In the genomic region with DNA sequence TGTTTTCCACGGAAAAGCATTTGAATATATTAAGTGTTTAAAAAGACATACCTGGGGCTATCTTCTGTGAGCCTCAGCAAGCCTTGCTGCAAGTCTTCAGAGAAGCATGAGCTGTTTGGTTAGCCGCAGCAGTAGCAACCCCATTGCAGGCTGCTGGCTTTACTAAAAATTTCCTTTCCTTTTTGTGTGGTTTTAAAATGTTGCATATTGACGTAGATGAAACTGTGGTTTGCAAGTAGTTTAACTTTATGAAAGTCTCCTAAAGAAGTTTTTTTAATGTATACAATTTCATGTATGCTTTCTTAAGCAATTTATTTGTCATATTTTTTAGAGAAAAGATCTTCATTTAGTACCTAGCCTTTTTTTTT, we compare ENCODE assay signal across 8 cellular contexts. TPM values are rescaled to one million over a fixed set of nuclear protein-coding genes. Genes with fewer than 3 reads are reported as not detected.
DNase-seq lines count a peak whose midpoint lies in the region; ATAC-seq and TF ChIP-seq lines count a peak whose summit lies in the region.

A gene with protein sequence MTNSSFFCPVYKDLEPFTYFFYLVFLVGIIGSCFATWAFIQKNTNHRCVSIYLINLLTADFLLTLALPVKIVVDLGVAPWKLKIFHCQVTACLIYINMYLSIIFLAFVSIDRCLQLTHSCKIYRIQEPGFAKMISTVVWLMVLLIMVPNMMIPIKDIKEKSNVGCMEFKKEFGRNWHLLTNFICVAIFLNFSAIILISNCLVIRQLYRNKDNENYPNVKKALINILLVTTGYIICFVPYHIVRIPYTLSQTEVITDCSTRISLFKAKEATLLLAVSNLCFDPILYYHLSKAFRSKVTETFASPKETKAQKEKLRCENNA (minus strand): TSS at position 164 of the 368 bp plus-strand sequence. CDS start 3,830 bp downstream, outside the sequence.

- H3K4me1 ChIP-seq in ovary (ENCODE audit: insufficient read depth) = no peaks in the 10 kb centered on the region

- no peaks in the 10 kb centered on the region for H3K27me3 ChIP-seq in ovary

- H3K4me3 Mint-ChIP-seq in activated T-helper 17 cell treated with anti-CD3 and anti-CD28 coated beads, Interleukin-2, amount 50 U/mL, for 72 hours = peak within 1 kb of the TSS; percentile 89
- H3K4me3 Mint-ChIP-seq in mesothelial cell of epicardium = no peak within 1 kb of the TSS

- H3K4me3 ChIP-seq in ovary = no peak within 1 kb of the TSS

- peak; percentile 90 for ATAC-seq in GM19438 (IDR thresholded peaks at IDR 0.05; ENCODE audit: low read depth, unreplicated experiment)
- ATAC-seq in HG03442 (IDR thresholded peaks at IDR 0.05; ENCODE audit: unreplicated experiment) = peak; percentile 96
- peak; percentile 66 for ATAC-seq in activated T-helper 17 cell treated with anti-CD3 and anti-CD28 coated beads, Interleukin-2, amount 50 U/mL, for 72 hours (replicated peaks)

- no peak within 1 kb of the TSS for H3K27ac ChIP-seq in ovary

- no peak for TF ChIP-seq CTCF in ovary (IDR thresholded peaks at IDR 0.05)
- no peak for TF ChIP-seq CTCF in mesothelial cell of epicardium (IDR thresholded peaks at IDR 0.05; ENCODE audit: unreplicated experiment)

- peaks cover 30% of the 10 kb centered on the region for H3K4me1 Mint-ChIP-seq in activated T-helper 17 cell treated with anti-CD3 and anti-CD28 coated beads, Interleukin-2, amount 50 U/mL, for 72 hours
- peaks cover under 1% of the 10 kb centered on the region for H3K4me1 Mint-ChIP-seq in mesothelial cell of epicardium

- no peaks in the 10 kb centered on the region for H3K27me3 Mint-ChIP-seq in activated T-helper 17 cell treated with anti-CD3 and anti-CD28 coated beads, Interleukin-2, amount 50 U/mL, for 72 hours
- H3K27me3 Mint-ChIP-seq in mesothelial cell of epicardium (ENCODE audit: low read depth) = no peaks in the 10 kb centered on the region

- peak within 1 kb of the TSS; percentile 96 for H3K27ac Mint-ChIP-seq in activated T-helper 17 cell treated with anti-CD3 and anti-CD28 coated beads, Interleukin-2, amount 50 U/mL, for 72 hours
- no peak within 1 kb of the TSS for H3K27ac Mint-ChIP-seq in mesothelial cell of epicardium

- H3K9me3 ChIP-seq in ovary = no peaks in the 10 kb centered on the region

- DNase-seq in stimulated activated CD8-positive, alpha-beta memory T cell treated with anti-CD3 and anti-CD28 coated beads, Interleukin-2, amount 100 ng/mL, for 1 hour (ENCODE audit: low read depth in 2 of 2) = peak; percentile 32 to 43
- DNase-seq in SKM-1 (lab: John Stamatoyannopoulos, UW; ENCODE audit: unreplicated experiment) = no peak
- no peak for DNase-seq in ovary
- no peak for DNase-seq in C1 segment of cervical spinal cord (lab: John Stamatoyannopoulos, UW)
- DNase-seq in mesothelial cell of epicardium (ENCODE audit: low spot score in 2 of 2, unreplicated experiment in 2 of 2) = no peak

- H3K36me3 Mint-ChIP-seq in activated T-helper 17 cell treated with anti-CD3 and anti-CD28 coated beads, Interleukin-2, amount 50 U/mL, for 72 hours (ENCODE audit: low read depth) = peaks cover 68% of the 10 kb centered on the region
- H3K36me3 Mint-ChIP-seq in mesothelial cell of epicardium = no peaks in the 10 kb centered on the region

- H3K36me3 ChIP-seq in ovary = no peaks in the 10 kb centered on the region

- 92 to 94% (median 94%) methylated on average over 3 of the region's 3 CpGs for WGBS in ovary, 3 donors

- intact Hi-C loops in ovary (cut with DNase I) = no loop called here

- no peak for TF ChIP-seq POLR2A in ovary (IDR thresholded peaks at IDR 0.05)

- no peaks in the 10 kb centered on the region for H3K9me3 Mint-ChIP-seq in activated T-helper 17 cell treated with anti-CD3 and anti-CD28 coated beads, Interleukin-2, amount 50 U/mL, for 72 hours
- no peaks in the 10 kb centered on the region for H3K9me3 Mint-ChIP-seq in mesothelial cell of epicardium

- no peak for TF ChIP-seq EP300 in ovary (IDR thresholded peaks at IDR 0.05)

RNA-seq across cellular contexts. Expression of the gene that starts here (rescaled TPM):
- total RNA-seq in activated T-helper 17 cell treated with anti-CD3 and anti-CD28 coated beads, Interleukin-2, amount 50 U/mL, for 72 hours = 100 to 1,000 TPM; 108 to 131 TPM
- total RNA-seq in ovary = 1 to 10 TPM in 1 of 7 donors, under 1 TPM in 3, not detected in 3; 0.46 to 1.4 (median 0.85) TPM
- polyA plus RNA-seq in ovary = 1 to 10 TPM in 1 of 2 donors, under 1 TPM in 1; 0.21 to 2.6 TPM
- not detected in 3 replicates for total RNA-seq in mesothelial cell of epicardium

Comparison
In these comparisons a context has a peak if more than half of its experiments do, and no peak if none do; other contexts are left out.
1. RNA of the gene that starts here (total RNA-seq): 108 to 131 TPM in activated T-helper 17 cell treated with anti-CD3 and anti-CD28 coated beads, Interleukin-2, amount 50 U/mL, for 72 hours; 0.46 to 1.4 TPM in ovary and not detected in mesothelial cell of epicardium; every median in the first group is over 10 times any median in the second.
2. DNase-seq: peak in stimulated activated CD8-positive, alpha-beta memory T cell treated with anti-CD3 and anti-CD28 coated beads, Interleukin-2, amount 100 ng/mL, for 1 hour (2 of 2); none in SKM-1 (single experiment), ovary (0 of 5), C1 segment of cervical spinal cord (0 of 14) and mesothelial cell of epicardium (0 of 2).
3. Peak in every context shown above with its lines, with median percentiles within 50 percentile points of each other: ATAC-seq.